11 cellular contexts compared by ENCODE assay signal in the genomic region with DNA sequence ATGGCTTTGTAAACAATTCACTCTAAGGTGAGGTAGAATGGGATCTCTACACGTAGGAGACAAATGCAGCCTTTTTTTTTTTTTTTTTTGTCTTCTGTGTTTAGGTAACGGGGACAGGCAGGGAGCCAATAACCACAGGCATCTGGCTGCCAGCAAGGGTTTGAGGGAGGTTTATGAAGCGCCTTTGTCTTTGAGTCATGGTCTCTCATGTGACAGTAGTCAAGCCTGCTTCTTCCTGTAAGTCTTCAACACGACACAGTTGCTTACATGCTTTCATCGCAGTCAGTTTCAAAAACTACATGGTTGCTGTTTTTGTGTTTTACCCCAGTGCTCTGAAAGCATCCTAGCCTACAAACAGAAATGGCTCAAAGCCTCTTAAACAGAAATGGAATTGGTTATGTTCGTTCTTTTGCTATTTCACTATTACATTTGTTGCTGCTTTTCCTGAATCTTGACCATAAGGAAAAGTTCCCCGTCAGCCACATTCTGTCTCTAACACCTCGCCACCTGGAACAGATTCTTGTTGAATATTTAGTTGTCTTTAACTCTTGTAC.
DNase-seq lines count a peak whose midpoint lies in the region; FAIRE-seq and TF ChIP-seq lines count a peak whose summit lies in the region.
"Had no signal": no experiment of that assay in that cellular context is flagged by ENCODE, and none has a peak within 500 bp of the region (broad histone marks: within the 10 kb centered on the region; RNA-seq: fewer than 3 reads in every experiment).

No MANE protein-coding gene starts in this region.

- no peaks in the 10 kb centered on the region for H3K27me3 ChIP-seq in esophagus muscularis mucosa
- H3K27me3 ChIP-seq: gastroesophageal sphincter, ovary had no signal

- H3K4me3 ChIP-seq in esophagus muscularis mucosa: no peak overlapping the region
- H3K4me3 ChIP-seq: gastroesophageal sphincter, ovary had no signal

- 46% methylated on average over 8 of the region's 8 CpGs for WGBS in esophagus muscularis mucosa

- no peak for TF ChIP-seq POLR2A in esophagus muscularis mucosa (IDR thresholded peaks at IDR 0.05; ENCODE audit: low read depth)

- FAIRE-seq in RCC 7860 (lab: Jason Lieb, UNC): peak; percentile 63

- no peak for TF ChIP-seq EP300 in esophagus muscularis mucosa (IDR thresholded peaks at IDR 0.05)

- H3K36me3 ChIP-seq in esophagus muscularis mucosa: no peaks in the 10 kb centered on the region
- H3K36me3 ChIP-seq: gastroesophageal sphincter, ovary had no signal

- DNase-seq in COLO829 (ENCODE audit: low spot score) (peak; percentile 64), HT-29 (ENCODE audit: low spot score) (peak; percentile 1), RCC 7860 (ENCODE audit: low spot score) (peak; percentile 76), fibroblast of peridontal ligament (ENCODE audit: extremely low read depth) (peak; percentile 67), esophagus muscularis mucosa (ENCODE audit: extremely low spot score) (no peak), NCI-H82 treated with DMSO at 0.1 percent for 48 hours (lab: John Stamatoyannopoulos, UW; ENCODE audit: unreplicated experiment) (no peak), hypothalamus (lab: John Stamatoyannopoulos, UW) (no peak), NCI-H226 (no peak)
- DNase-seq: activated T-cell treated with anti-CD3 and anti-CD28 coated beads, Interleukin-2, amount 50 U/mL, for 1 hour; ovary had no signal

- no peaks in the 10 kb centered on the region for H3K9me3 ChIP-seq in esophagus muscularis mucosa
- H3K9me3 ChIP-seq: gastroesophageal sphincter, ovary had no signal

- no peak for TF ChIP-seq CTCF in esophagus muscularis mucosa (IDR thresholded peaks at IDR 0.05)

- no peaks in the 10 kb centered on the region for H3K4me1 ChIP-seq in esophagus muscularis mucosa
- H3K4me1 ChIP-seq: gastroesophageal sphincter had no signal

- H3K27ac ChIP-seq in esophagus muscularis mucosa (replicated peaks in 1 of 4): no peak overlapping the region
- H3K27ac ChIP-seq: gastroesophageal sphincter, ovary had no signal

- intact Hi-C loops in esophagus muscularis mucosa (cut with DNase I): no loop called here

Comparison
In these comparisons a context has a peak if more than half of its experiments do, and no peak if none do; other contexts are left out.
1. DNase-seq: peak in COLO829 (single experiment), HT-29 (single experiment), RCC 7860 (single experiment) and fibroblast of peridontal ligament (single experiment); none in esophagus muscularis mucosa (single experiment), NCI-H82 treated with DMSO at 0.1 percent for 48 hours (single experiment), hypothalamus (0 of 51) and NCI-H226 (single experiment).